Comparison of ENCODE assay signal across 17 cellular contexts in genomic region chr22:36285545-36285944, GRCh38. TPM values are rescaled to one million over a fixed set of nuclear protein-coding genes. Genes with fewer than 3 reads are reported as not detected.
A peak's percentile ranks its signal among the peaks of the same experiment; 100 is the strongest.
DNase-seq lines count a peak whose midpoint lies in the region; FAIRE-seq and TF ChIP-seq lines count a peak whose summit lies in the region.
"Had no signal": no experiment of that assay in that cellular context is flagged by ENCODE, and none has a peak within 500 bp of the region (broad histone marks: within the 10 kb centered on the region; RNA-seq: fewer than 3 reads in every experiment).

No MANE protein-coding gene starts in this region.

- intact Hi-C loops in breast epithelium (cut with DNase I; ENCODE audit: low total_unique reads) (no loop called here), mammary epithelial cell (cut with micrococcal nuclease) (no loop called here), kidney (cut with DNase I) (no loop called here), sigmoid colon (cut with DNase I) (no loop called here)

- TF ChIP-seq CTCF in breast epithelium (IDR thresholded peaks at IDR 0.05) (no peak), mammary epithelial cell (conservative IDR thresholded peaks at IDR 0.05 in 1 of 2, IDR thresholded peaks at IDR 0.05 in 1 of 2; ENCODE audit: extremely low read depth in 1 of 2, insufficient read depth in 1 of 2, low read depth in 1 of 2, low read length in 2 of 2) (no peak), kidney (IDR thresholded peaks at IDR 0.05; ENCODE audit: borderline replicate concordance, extremely low read depth, insufficient read depth) (no peak), sigmoid colon (IDR thresholded peaks at IDR 0.05) (no peak)

- H3K4me3 ChIP-seq in breast epithelium, result no peak overlapping the region
- no peak overlapping the region for H3K4me3 ChIP-seq in mammary epithelial cell (replicated peaks in 1 of 3; ENCODE audit: insufficient read depth in 1 of 3, low read depth in 2 of 3, low read length in 3 of 3)
- H3K4me3 ChIP-seq in kidney (ENCODE audit: low read length in 2 of 2), result no peak overlapping the region
- no peak overlapping the region for H3K4me3 ChIP-seq in sigmoid colon

- H3K4me2 ChIP-seq in mammary epithelial cell (ENCODE audit: insufficient read depth, low read depth, low read length), result no peak overlapping the region

- no peaks in the 10 kb centered on the region for H4K20me1 ChIP-seq in mammary epithelial cell (ENCODE audit: insufficient read depth, low read length)

- TF ChIP-seq POLR2A in breast epithelium (IDR thresholded peaks at IDR 0.05) (no peak), sigmoid colon (IDR thresholded peaks at IDR 0.05) (no peak)

- WGBS in mammary epithelial cell (ENCODE audit: low coverage, missing lambda C conversion rate), result 39% methylated on average over 5 of the region's 21 CpGs
- 89 to 93% methylated on average over 21 of the region's 21 CpGs for WGBS in sigmoid colon, 2 donors

- CTCF ChIA-PET in mammary epithelial cell (lab: Charles Lee; ENCODE audit: low non-redundant PET), result no interaction called here

- H3K27ac ChIP-seq in breast epithelium (peak overlapping the region; percentile 73 to 84), mammary epithelial cell (ENCODE audit: insufficient read depth, low read depth, low read length) (no peak overlapping the region), kidney (ENCODE audit: low read depth in 2 of 2, low read length in 2 of 2) (no peak overlapping the region), sigmoid colon (peak overlapping the region; percentile 83 to 92 (median 86))

- H3K27me3 ChIP-seq in breast epithelium (no peaks in the 10 kb centered on the region), mammary epithelial cell (ENCODE audit: insufficient read depth, low read length) (no peaks in the 10 kb centered on the region), sigmoid colon (no peaks in the 10 kb centered on the region)
- H3K27me3 ChIP-seq: brain microvascular endothelial cell had no signal

- H3K9me3 ChIP-seq in breast epithelium (no peaks in the 10 kb centered on the region), mammary epithelial cell (replicated peaks; ENCODE audit: insufficient read depth, low read length) (no peaks in the 10 kb centered on the region), kidney (ENCODE audit: control insufficient read depth in 1 of 2, low read length in 2 of 2) (no peaks in the 10 kb centered on the region), sigmoid colon (no peaks in the 10 kb centered on the region)

- H3K9ac ChIP-seq in mammary epithelial cell (ENCODE audit: insufficient read depth, low read length) (no peak overlapping the region), kidney (ENCODE audit: low read length in 2 of 2) (no peak overlapping the region)

- BruUV-seq in mammary epithelial cell (replicated peaks; lab: Mats Ljungman, UMichigan), result no TSS peak

- no peak overlapping the region for H2AFZ ChIP-seq in mammary epithelial cell (ENCODE audit: low read depth, low read length)

- no peak for DNase-seq in breast epithelium (ENCODE audit: low spot score in 2 of 2)
- DNase-seq in mammary epithelial cell, result no peak
- DNase-seq in kidney, result peak; percentile 67
- peak; percentile 73 for DNase-seq in sigmoid colon
- no peak for DNase-seq in globus pallidus (ENCODE audit: low spot score)
- DNase-seq in NCI-H187 (lab: John Stamatoyannopoulos, UW), result no peak
- no peak for DNase-seq in SIG-M5 (lab: John Stamatoyannopoulos, UW)
- DNase-seq in AG08395 (ENCODE audit: low spot score), result no peak
- DNase-seq: activated naive CD4-positive, alpha-beta T cell treated with anti-CD3 and anti-CD28 coated beads, Interleukin-2, amount 10 ng/mL, durations not matched to agents 7 days and 5 days; brain microvascular endothelial cell; CD4-positive, alpha-beta memory T cell; NCI-H2081 treated with DMSO at 0.1 percent for 48 hours; NCI-H524 treated with DMSO at 0.1 percent for 48 hours; OCI-M1; stimulated activated CD4-positive, alpha-beta T cell treated with anti-CD3 and anti-CD28 coated beads, Interleukin-2, amount 100 ng/mL, for 24 hours had no signal

- dilution Hi-C loops in mammary epithelial cell (cut with HindIII; ENCODE audit: low sequenced_read_pairs), result no loop called here

- H3K4me1 ChIP-seq in breast epithelium (no peaks in the 10 kb centered on the region), mammary epithelial cell (ENCODE audit: insufficient read depth, low read length) (no peaks in the 10 kb centered on the region), kidney (ENCODE audit: control insufficient read depth in 1 of 2, insufficient read depth in 1 of 2, low read depth in 1 of 2, low read length in 2 of 2) (no peaks in the 10 kb centered on the region), sigmoid colon (peaks cover 0 to 59% (median 23%) of the 10 kb centered on the region in 4 donors)

- in situ Hi-C loops in mammary epithelial cell (cut with MboI; ENCODE audit: low sequenced_read_pairs in 2 of 2), result no loop called here

- H3K79me2 ChIP-seq in mammary epithelial cell (ENCODE audit: insufficient read depth, low read length), result peaks cover 60% of the 10 kb centered on the region

- TF ChIP-seq EP300 in sigmoid colon (IDR thresholded peaks at IDR 0.05), result no peak

- H3K36me3 ChIP-seq in breast epithelium (peaks cover 20% of the 10 kb centered on the region), mammary epithelial cell (ENCODE audit: insufficient read depth, low read length) (peaks cover 78% of the 10 kb centered on the region), kidney (ENCODE audit: control insufficient read depth in 1 of 2, insufficient read depth in 2 of 2, low read length in 2 of 2) (peaks cover 59 to 68% of the 10 kb centered on the region in 2 donors), sigmoid colon (peaks cover 67 to 94% (median 92%) of the 10 kb centered on the region in 4 donors)

- FAIRE-seq in kidney (lab: Jason Lieb, UNC), result no peak
- FAIRE-seq: A204.1, islet of Langerhans had no signal

RNA-seq across cellular contexts. Expression of gene APOL1, which starts 32.6 kb away (rescaled TPM):
- total RNA-seq in breast epithelium (10 to 100 TPM in 2 of 3 donors, 1 to 10 TPM in 1; 5.9 to 38.3 (median 22.2) TPM), mammary epithelial cell (1 to 10 TPM in 1 of 2 donors, under 1 TPM in 1; 0.26 to 1.2 TPM), kidney (160 TPM), sigmoid colon (10 to 100 TPM; 15.0 to 36.0 (median 20.3) TPM)
- polyA plus RNA-seq in mammary epithelial cell (0.34 TPM), kidney (ENCODE audit: insufficient read depth, low read depth, low replicate concordance) (51.8 TPM), sigmoid colon (10 to 100 TPM in 2 of 3 donors, 1 to 10 TPM in 1; 6.6 to 64.0 (median 11.3) TPM)
- not detected for polyA minus RNA-seq in mammary epithelial cell

RNA-seq across cellular contexts. Expression of gene APOL2, which starts 46.2 kb away (rescaled TPM):
- total RNA-seq in breast epithelium, result 100 to 1,000 TPM in 1 of 3 donors, 10 to 100 TPM in 2; 50.4 to 112 (median 73.8) TPM
- 10 to 100 TPM; 16.8 to 24.3 TPM for total RNA-seq in mammary epithelial cell
- 9.5 TPM for polyA plus RNA-seq in mammary epithelial cell
- 36.0 TPM for polyA minus RNA-seq in mammary epithelial cell
- 48.8 TPM for total RNA-seq in kidney
- polyA plus RNA-seq in kidney (ENCODE audit: insufficient read depth, low read depth, low replicate concordance), result 34.8 TPM
- 10 to 100 TPM; 26.8 to 59.5 (median 29.4) TPM for total RNA-seq in sigmoid colon
- polyA plus RNA-seq in sigmoid colon, result 10 to 100 TPM; 18.6 to 45.1 (median 24.3) TPM

Comparison
In these comparisons a context has a peak if more than half of its experiments do, and no peak if none do; other contexts are left out.
1. H3K27ac ChIP-seq: peak in breast epithelium (2 of 2) and sigmoid colon (4 of 4); none in mammary epithelial cell (single experiment) and kidney (0 of 2).
2. DNase-seq: peak in kidney (single experiment) and sigmoid colon (single experiment); none in breast epithelium (0 of 2), mammary epithelial cell (single experiment), globus pallidus (single experiment), NCI-H187 (0 of 2), SIG-M5 (single experiment) and AG08395 (single experiment).